ENCODE assay signal across 31 cellular contexts in the genomic region with DNA sequence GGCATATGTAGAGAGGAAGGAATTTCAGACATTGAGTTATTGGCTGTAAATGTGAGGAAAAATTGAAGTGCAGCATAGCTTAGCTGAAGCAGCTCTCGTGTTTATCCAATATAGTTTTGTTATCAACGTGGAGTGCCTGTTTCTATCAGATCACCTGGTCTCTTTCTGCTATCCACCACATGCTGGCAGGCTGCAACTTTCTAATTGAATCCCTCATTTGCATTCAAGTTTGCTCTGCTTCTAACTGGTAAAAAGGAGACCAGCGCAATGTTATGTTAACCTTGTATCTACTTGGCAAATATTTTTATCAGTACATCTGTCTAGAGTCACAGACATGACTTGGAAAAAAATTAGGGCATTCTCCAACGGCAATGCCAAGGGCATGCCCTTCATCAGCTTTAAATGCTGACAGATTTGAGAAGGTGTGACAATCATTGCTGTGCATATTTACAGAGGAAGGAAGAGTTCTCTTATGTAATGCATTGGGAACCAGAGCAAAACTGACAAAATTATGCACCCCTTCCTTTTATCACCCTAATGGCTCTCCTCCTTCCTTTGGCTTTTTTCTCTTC.
A peak's percentile ranks its signal among the peaks of the same experiment; 100 is the strongest.
DNase-seq lines count a peak whose midpoint lies in the region; ATAC-seq and TF ChIP-seq lines count a peak whose summit lies in the region.
"Had no signal": no experiment of that assay in that cellular context is flagged by ENCODE, and none has a peak within 500 bp of the region (broad histone marks: within the 10 kb centered on the region; RNA-seq: fewer than 3 reads in every experiment).

No MANE protein-coding gene starts in this region.

- H3K9ac ChIP-seq in H9 (ENCODE audit: extremely low read depth, insufficient read length, low read length), result no peak overlapping the region
- H3K9ac ChIP-seq: BLaER1 treated with 17β-estradiol and CSF1 and Interleukin-3, amounts not matched to agents 10 nM and 100 nM; GM23248; KMS-11 had no signal

- H3K23me2 ChIP-seq in H9 (ENCODE audit: insufficient read length, low read depth, low read length, poor library complexity, severe bottlenecking), result no peaks in the 10 kb centered on the region

- H2BK15ac ChIP-seq in H9 (ENCODE audit: low read depth, low read length), result no peak overlapping the region

- no CpG with 5 or more reads among the region's 4 CpGs for WGBS in H9 (ENCODE audit: extremely low coverage, insufficient read length, low lambda C conversion rate)

- H3K4me2 ChIP-seq in H9 (ENCODE audit: insufficient read depth, insufficient read length, low read length), result peak overlapping the region; percentile 52
- H3K4me2 ChIP-seq: BLaER1 treated with 17β-estradiol and CSF1 and Interleukin-3, amounts not matched to agents 10 nM and 100 nM; KMS-11 had no signal

- CTCF ChIA-PET in RWPE1 (lab: Yijun Ruan, JAX), result no interaction called here

- peaks cover 2 to 15% of the 10 kb centered on the region in 2 experiments; a peak in 4 of 5 replicates for H3K9me3 Mint-ChIP-seq in H9
- H3K9me3 Mint-ChIP-seq in stimulated activated memory B cell treated with anti-CD40 and anti-IgM and Interleukin-4, amounts not matched to agents 10 μg/mL and 1 μg/mL and 100 μg/mL, for 72 hours, result peaks cover 3% of the 10 kb centered on the region

- H4K8ac ChIP-seq in H9 (replicated peaks; ENCODE audit: insufficient read length, low read depth, low read length), result no peak overlapping the region

- no peak overlapping the region; a peak in 1 of 7 replicates for H3K27ac Mint-ChIP-seq in H9
- no peak overlapping the region for H3K27ac Mint-ChIP-seq in stimulated activated memory B cell treated with anti-CD40 and anti-IgM and Interleukin-4, amounts not matched to agents 10 μg/mL and 1 μg/mL and 100 μg/mL, for 72 hours
- H3K27ac Mint-ChIP-seq: activated naive CD8-positive, alpha-beta T cell; HFFc6; natural killer cell treated with Interleukin-12 subunit alpha and Interleukin-12 subunit beta and Interleukin-15 and Interleukin-18, amount 100 ng/mL, for 72 hours had no signal

- no peak overlapping the region for H4K5ac ChIP-seq in H9 (ENCODE audit: insufficient read length, low read depth, low read length)

- H3K79me1 ChIP-seq in H9 (ENCODE audit: insufficient read depth, low read depth, low read length, poor library complexity, severe bottlenecking), result no peaks in the 10 kb centered on the region

- H3K56ac ChIP-seq in H9 (ENCODE audit: insufficient read length, low read depth, low read length), result no peak overlapping the region

- DNase-seq in H9, result no peak
- DNase-seq in RWPE1 (ENCODE audit: low spot score), result no peak
- no peak for DNase-seq in stimulated activated CD4-positive, alpha-beta T cell treated with anti-CD3 and anti-CD28 coated beads, Interleukin-2, amount 100 ng/mL, for 48 hours
- DNase-seq: activated CD4-positive, alpha-beta T cell treated with anti-CD3 and anti-CD28 coated beads for 48 hours; activated CD8-positive, alpha-beta memory T cell treated with anti-CD3 and anti-CD28 coated beads for 24 hours; activated effector memory CD4-positive, alpha-beta T cell treated with Interleukin-2 at 50 U/mL for 16 hours; effector CD4-positive, alpha-beta T cell; GM23248; HFFc6; hippocampal formation; left cardiac atrium; MM.1S; NCI-H1105 treated with DMSO at 0.1 percent for 48 hours; NCI-H2029; NCI-H2227 treated with DMSO at 0.1 percent for 48 hours; NCI-H748 treated with DMSO at 0.1 percent for 48 hours; occipital lobe; stimulated activated CD4-positive, alpha-beta T cell treated with anti-CD3 and anti-CD28 coated beads, Interleukin-4, amount 100 ng/mL, for 24 hours; SW 1271; transverse colon; WERI-Rb-1 had no signal

- H3K4me1 Mint-ChIP-seq in H9, result peaks cover 19 to 23% of the 10 kb centered on the region in 2 experiments
- H3K4me1 Mint-ChIP-seq in stimulated activated memory B cell treated with anti-CD40 and anti-IgM and Interleukin-4, amounts not matched to agents 10 μg/mL and 1 μg/mL and 100 μg/mL, for 72 hours, result no peaks in the 10 kb centered on the region

- no peaks in the 10 kb centered on the region for H3K27me3 Mint-ChIP-seq in H9 (ENCODE audit: low read depth)
- H3K27me3 Mint-ChIP-seq in stimulated activated memory B cell treated with anti-CD40 and anti-IgM and Interleukin-4, amounts not matched to agents 10 μg/mL and 1 μg/mL and 100 μg/mL, for 72 hours, result no peaks in the 10 kb centered on the region
- H3K27me3 Mint-ChIP-seq: activated naive CD8-positive, alpha-beta T cell; natural killer cell treated with Interleukin-12 subunit alpha and Interleukin-12 subunit beta and Interleukin-15 and Interleukin-18, amount 100 ng/mL, for 72 hours had no signal

- H3K4me1 ChIP-seq in H9 (ENCODE audit: insufficient read depth, low read length), result peaks cover 5% of the 10 kb centered on the region; the same call in 1 of the 2 replicates
- H3K4me1 ChIP-seq: BLaER1 treated with 17β-estradiol and CSF1 and Interleukin-3, amounts not matched to agents 10 nM and 100 nM; transverse colon had no signal

- H3K27ac ChIP-seq in H9 (ENCODE audit: insufficient read length, low read depth, low read length) (no peak overlapping the region), VCaP (no peak overlapping the region), RWPE1 (no peak overlapping the region)
- H3K27ac ChIP-seq: BLaER1 treated with 17β-estradiol and CSF1 and Interleukin-3, amounts not matched to agents 10 nM and 100 nM; GM23248; HL-60; KMS-11; transverse colon; WERI-Rb-1 had no signal

- no peak overlapping the region for H2BK5ac ChIP-seq in H9 (ENCODE audit: insufficient read length, low read length)

- H3K27me3 ChIP-seq in H9 (ENCODE audit: insufficient read depth, low read length), result no peaks in the 10 kb centered on the region
- H3K27me3 ChIP-seq: BLaER1 treated with 17β-estradiol and CSF1 and Interleukin-3, amounts not matched to agents 10 nM and 100 nM; transverse colon had no signal

- peak; percentile 54 for ATAC-seq in GM18520 (IDR thresholded peaks at IDR 0.05; ENCODE audit: unreplicated experiment)
- ATAC-seq in stimulated activated memory B cell treated with anti-CD40 and anti-IgM and Interleukin-4, amounts not matched to agents 10 μg/mL and 1 μg/mL and 100 μg/mL, for 72 hours, result peak; percentile 28
- ATAC-seq in GM18502 (IDR thresholded peaks at IDR 0.05; ENCODE audit: poor library complexity, unreplicated experiment), result no peak
- ATAC-seq: natural killer cell treated with Interleukin-12 subunit alpha and Interleukin-12 subunit beta and Interleukin-15 and Interleukin-18, amount 100 ng/mL, for 72 hours; Panc1 had no signal

- no peak overlapping the region for H2BK120ac ChIP-seq in H9 (ENCODE audit: low read depth, low read length, poor library complexity, severe bottlenecking)

- TF ChIP-seq CTCF in H9 (conservative IDR thresholded peaks at IDR 0.05) (no peak), VCaP (conservative IDR thresholded peaks at IDR 0.05) (peak; percentile 20; the same call in 1 of the 2 replicates), RWPE1 (conservative IDR thresholded peaks at IDR 0.05; ENCODE audit: low read depth) (no peak)

- H3K36me3 Mint-ChIP-seq in H9 (ENCODE audit: insufficient read depth in 1 of 3, low read depth in 3 of 3), result peaks cover 0 to 4% (median 0%) of the 10 kb centered on the region in 3 experiments; a peak in 2 of 7 replicates
- no peaks in the 10 kb centered on the region for H3K36me3 Mint-ChIP-seq in stimulated activated memory B cell treated with anti-CD40 and anti-IgM and Interleukin-4, amounts not matched to agents 10 μg/mL and 1 μg/mL and 100 μg/mL, for 72 hours
- H3K36me3 Mint-ChIP-seq: activated naive CD8-positive, alpha-beta T cell; natural killer cell treated with Interleukin-12 subunit alpha and Interleukin-12 subunit beta and Interleukin-15 and Interleukin-18, amount 100 ng/mL, for 72 hours had no signal

- no peak overlapping the region for H4K91ac ChIP-seq in H9 (ENCODE audit: insufficient read length, low read depth, low read length)

- H3K9me3 ChIP-seq in H9 (ENCODE audit: control insufficient read depth, low read depth, low read length), result no peaks in the 10 kb centered on the region
- H3K9me3 ChIP-seq: transverse colon had no signal

- no peak overlapping the region for H3K4me3 Mint-ChIP-seq in H9
- H3K4me3 Mint-ChIP-seq in stimulated activated memory B cell treated with anti-CD40 and anti-IgM and Interleukin-4, amounts not matched to agents 10 μg/mL and 1 μg/mL and 100 μg/mL, for 72 hours, result no peak overlapping the region
- H3K4me3 Mint-ChIP-seq: activated naive CD8-positive, alpha-beta T cell; HFFc6; natural killer cell treated with Interleukin-12 subunit alpha and Interleukin-12 subunit beta and Interleukin-15 and Interleukin-18, amount 100 ng/mL, for 72 hours had no signal

- POLR2A ChIA-PET in RWPE1 (lab: Yijun Ruan, JAX; ENCODE audit: low non-redundant PET), result no interaction called here

- H3T11ph ChIP-seq in H9 (ENCODE audit: low read length), result no peak overlapping the region

- no peak overlapping the region for H2BK20ac ChIP-seq in H9 (ENCODE audit: low read depth, low read length, poor library complexity, severe bottlenecking)

- no peak overlapping the region for H3K14ac ChIP-seq in H9 (ENCODE audit: insufficient read depth, low read length)

- H4K20me1 ChIP-seq in H9 (ENCODE audit: control insufficient read depth, insufficient read depth, insufficient read length), result no peaks in the 10 kb centered on the region
- H4K20me1 ChIP-seq: BLaER1 treated with 17β-estradiol and CSF1 and Interleukin-3, amounts not matched to agents 10 nM and 100 nM had no signal

- H3K79me2 ChIP-seq in H9 (ENCODE audit: insufficient read depth, low read length), result no peaks in the 10 kb centered on the region

- no peak overlapping the region for H3K18ac ChIP-seq in H9 (ENCODE audit: insufficient read length, low read depth, low read length)

- no peak overlapping the region for H2AK5ac ChIP-seq in H9 (ENCODE audit: insufficient read length, low read length)

- H3K23ac ChIP-seq in H9 (ENCODE audit: insufficient read length, low read depth, low read length), result no peak overlapping the region

- no peak overlapping the region for H3K4ac ChIP-seq in H9 (ENCODE audit: low read depth, low read length)

- no peak overlapping the region for H2AFZ ChIP-seq in H9 (ENCODE audit: low read length)
- H2AFZ ChIP-seq: GM23248 had no signal

- no peak overlapping the region for H2BK12ac ChIP-seq in H9 (ENCODE audit: insufficient read length, low read depth, low read length)
